In the genomic region with DNA sequence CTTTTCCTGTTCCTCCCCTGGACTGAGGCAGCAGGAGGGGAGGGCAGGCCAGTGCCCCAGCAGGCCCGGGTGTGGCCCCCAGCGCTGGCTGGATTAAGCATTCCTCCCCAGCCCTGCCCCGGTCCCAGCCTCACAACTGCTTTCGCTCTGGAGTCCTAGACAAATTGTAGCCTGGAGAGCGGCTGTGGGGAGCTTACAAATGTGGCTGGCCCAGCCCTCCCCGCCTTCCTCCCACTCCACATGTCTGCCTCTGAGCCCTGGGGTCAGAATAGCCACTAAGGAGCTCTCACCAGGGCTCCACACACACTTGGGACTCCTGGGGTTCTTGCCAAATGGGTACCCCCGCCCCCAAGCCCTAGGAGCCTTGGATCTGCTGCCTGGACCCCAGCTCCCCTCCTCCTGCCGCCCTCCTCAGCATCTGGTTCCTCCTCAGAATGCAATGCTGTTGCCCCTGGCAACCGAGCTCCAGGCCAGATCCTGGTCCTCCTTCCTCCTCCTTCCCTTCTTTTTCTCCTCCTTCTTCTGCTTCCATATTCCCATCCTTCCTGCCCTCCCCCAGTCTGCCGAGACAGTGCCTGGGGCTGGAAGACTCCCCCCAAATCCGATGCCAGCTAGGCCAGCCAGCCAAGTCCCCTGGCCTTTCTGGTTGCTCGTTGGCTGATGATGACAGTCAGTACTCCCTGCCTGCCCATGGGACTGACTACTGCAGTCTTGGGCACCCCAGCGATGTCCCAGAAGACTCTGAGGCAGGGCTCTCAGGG, we compare ENCODE assay signal across 11 cellular contexts.
DNase-seq lines count a peak whose midpoint lies in the region; ATAC-seq and TF ChIP-seq lines count a peak whose summit lies in the region.
"Had no signal": no experiment of that assay in that cellular context is flagged by ENCODE, and none has a peak within 500 bp of the region (broad histone marks: within the 10 kb centered on the region; RNA-seq: fewer than 3 reads in every experiment).

No MANE protein-coding gene starts in this region.

- peak; percentile 60 for DNase-seq in NCI-H82 (lab: John Stamatoyannopoulos, UW)
- DNase-seq in NCI-H82 treated with DMSO at 0.1 percent for 48 hours (lab: John Stamatoyannopoulos, UW; ENCODE audit: unreplicated experiment): no peak
- peak; percentile 11 for DNase-seq in fibroblast of gingiva (ENCODE audit: low read depth)
- DNase-seq in mesothelial cell of epicardium (ENCODE audit: low spot score in 2 of 2, unreplicated experiment in 2 of 2): no peak
- DNase-seq in upper lobe of right lung: no peak
- DNase-seq in GM13976 (ENCODE audit: low spot score): no peak
- DNase-seq in activated naive CD4-positive, alpha-beta T cell (lab: John Stamatoyannopoulos, UW): no peak
- no peak for DNase-seq in stimulated activated CD8-positive, alpha-beta memory T cell treated with anti-CD3 and anti-CD28 coated beads, Interleukin-4, amount 100 ng/mL, for 48 hours
- DNase-seq: KBM-7; NCI-H774; stimulated activated CD4-positive, alpha-beta T cell treated with anti-CD3 and anti-CD28 coated beads, Interleukin-4, amount 100 ng/mL, for 4 hours had no signal

- H3K9me3 Mint-ChIP-seq in mesothelial cell of epicardium: no peaks in the 10 kb centered on the region

- H3K36me3 ChIP-seq in upper lobe of right lung: no peaks in the 10 kb centered on the region

- intact Hi-C loops in upper lobe of right lung (cut with DNase I): loop anchor here (5.0 to 10.0 kb wide), 2 partner anchors 419 to 507 kb away; no protein-coding TSS in a partner anchor

- H3K36me3 Mint-ChIP-seq in mesothelial cell of epicardium: no peaks in the 10 kb centered on the region

- H3K4me1 Mint-ChIP-seq in mesothelial cell of epicardium: peaks cover 24% of the 10 kb centered on the region

- no peak overlapping the region for H3K4me3 Mint-ChIP-seq in mesothelial cell of epicardium

- TF ChIP-seq CTCF in mesothelial cell of epicardium (IDR thresholded peaks at IDR 0.05; ENCODE audit: unreplicated experiment) (no peak), upper lobe of right lung (IDR thresholded peaks at IDR 0.05) (no peak), GM13976 (IDR thresholded peaks at IDR 0.05; ENCODE audit: borderline replicate concordance, control extremely low read depth, extremely low read depth, insufficient read depth, missing control alignments) (no peak)

- H3K9me3 ChIP-seq in upper lobe of right lung: no peaks in the 10 kb centered on the region

- ATAC-seq in upper lobe of right lung: peak; percentile 45

- H3K4me3 ChIP-seq in upper lobe of right lung: no peak overlapping the region

- peak overlapping the region; percentile 84 for H3K27ac Mint-ChIP-seq in mesothelial cell of epicardium

- H3K27me3 Mint-ChIP-seq in mesothelial cell of epicardium (ENCODE audit: low read depth): no peaks in the 10 kb centered on the region

- H3K4me1 ChIP-seq in upper lobe of right lung: peaks cover 21% of the 10 kb centered on the region

- peak overlapping the region; percentile 36 for H3K27ac ChIP-seq in upper lobe of right lung

- H3K27me3 ChIP-seq in upper lobe of right lung: no peaks in the 10 kb centered on the region

- in situ Hi-C loops in GM13976 (cut with MboI; ENCODE audit: low sequenced_read_pairs, unreplicated experiment): loop anchor here (10.0 kb wide), 1 partner anchor 427 kb away; no protein-coding TSS in a partner anchor

Comparison
In these comparisons a context has a peak if more than half of its experiments do, and no peak if none do; other contexts are left out.
1. DNase-seq: peak in NCI-H82 (single experiment) and fibroblast of gingiva (single experiment); none in NCI-H82 treated with DMSO at 0.1 percent for 48 hours (single experiment), mesothelial cell of epicardium (0 of 2), upper lobe of right lung (single experiment), GM13976 (single experiment), activated naive CD4-positive, alpha-beta T cell (0 of 4) and stimulated activated CD8-positive, alpha-beta memory T cell treated with anti-CD3 and anti-CD28 coated beads, Interleukin-4, amount 100 ng/mL, for 48 hours (single experiment).